33 cellular contexts compared by ENCODE assay signal in the genomic region with DNA sequence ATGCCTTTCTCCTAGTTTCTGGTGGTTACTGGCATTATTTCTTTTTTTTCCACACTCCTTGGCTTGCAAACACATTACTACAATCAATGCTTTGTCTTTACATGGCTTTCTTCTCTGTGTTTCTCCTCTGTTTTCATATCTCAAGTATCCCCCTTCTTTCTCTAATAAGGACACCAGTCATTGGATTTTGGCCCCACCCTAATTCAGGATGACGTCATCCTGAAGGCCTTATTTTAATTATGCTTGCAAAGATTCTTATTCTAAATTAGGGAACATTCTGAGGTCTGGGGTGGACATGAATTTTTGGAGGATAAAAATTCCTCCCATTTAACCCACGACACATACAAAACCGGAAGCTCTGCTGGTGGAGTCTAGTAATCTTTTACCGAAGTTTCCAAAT.
"Had no signal": no experiment of that assay in that cellular context is flagged by ENCODE, and none has a peak within 500 bp of the region (broad histone marks: within the 10 kb centered on the region; RNA-seq: fewer than 3 reads in every experiment).

No MANE protein-coding gene starts in this region.

- H3K9me2 ChIP-seq: SK-N-SH had no signal

- FAIRE-seq: RCC 7860 had no signal

- H3K4me2 ChIP-seq: PC-9, SK-N-SH had no signal

- H3K4me1 ChIP-seq: SJCRH30 had no signal

- H3K9me3 ChIP-seq: SJCRH30, SK-N-SH had no signal

- H3K27ac ChIP-seq: PC-9, RWPE1, SJCRH30 had no signal

- DNase-seq: Kasumi-1, MG63, NCI-H1048, NCI-H1092 treated with DMSO at 0.1 percent for 48 hours, NCI-H1105 treated with DMSO at 0.1 percent for 48 hours, NCI-H1417, NCI-H1436, NCI-H146, NCI-H1694, NCI-H187, NCI-H1930, NCI-H2029 treated with DMSO at 0.1 percent for 48 hours, NCI-H2081 treated with DMSO at 0.1 percent for 48 hours, NCI-H2107, NCI-H2171, NCI-H226, NCI-H446 treated with DMSO at 0.1 percent for 48 hours, NCI-H510A, NCI-H524, NCI-H526, NCI-H69, NCI-H748 treated with DMSO at 0.1 percent for 48 hours, NCI-H82, PC-9, SHP77, SIG-M5, SJCRH30, SK-N-SH, SW 1271 had no signal

- H3K9ac ChIP-seq: SK-N-SH had no signal

- H3K36me3 ChIP-seq: MG63, SJCRH30 had no signal

- ATAC-seq: Panc1, Right ventricle myocardium inferior had no signal

- H2AFZ ChIP-seq: PC-9 had no signal

- H3K27me3 ChIP-seq: MG63, SJCRH30 had no signal

- H3K4me3 ChIP-seq: MG63, PC-9, SJCRH30 had no signal
